1 cellular context compared by ENCODE assay signal in genomic region chr14:73424453-73424852, GRCh38.
TF ChIP-seq lines count a peak whose summit lies in the region.

No MANE protein-coding gene starts in this region.

TF ChIP-seq in endothelial cell of umbilical vein, 7 proteins besides CTCF, POLR2A, EP300 and RAD21:
- TF ChIP-seq MAX (IDR thresholded peaks at IDR 0.05; ENCODE audit: insufficient read depth, insufficient read length) = no peak
- no peak for TF ChIP-seq MYC (IDR thresholded peaks at IDR 0.05; ENCODE audit: low read depth, low read length)
- no peak for TF ChIP-seq FOS (IDR thresholded peaks at IDR 0.05; ENCODE audit: borderline replicate concordance, insufficient read depth, low read length)
- TF ChIP-seq EZH2 (IDR thresholded peaks at IDR 0.05; ENCODE audit: borderline replicate concordance, low read depth, low read length, severe bottlenecking) = no peak
- no peak for TF ChIP-seq GATA2 (IDR thresholded peaks at IDR 0.05; ENCODE audit: insufficient read depth, insufficient read length, low read depth, low read length)
- TF ChIP-seq POLR2AphosphoS5 (IDR thresholded peaks at IDR 0.05; ENCODE audit: insufficient read depth, low read depth, low read length) = peak; percentile 57
- peak; percentile 91 for TF ChIP-seq JUN (IDR thresholded peaks at IDR 0.05; ENCODE audit: borderline replicate concordance, insufficient read depth, insufficient read length, low read depth)
